8 cellular contexts compared by ENCODE assay signal in the genomic region with DNA sequence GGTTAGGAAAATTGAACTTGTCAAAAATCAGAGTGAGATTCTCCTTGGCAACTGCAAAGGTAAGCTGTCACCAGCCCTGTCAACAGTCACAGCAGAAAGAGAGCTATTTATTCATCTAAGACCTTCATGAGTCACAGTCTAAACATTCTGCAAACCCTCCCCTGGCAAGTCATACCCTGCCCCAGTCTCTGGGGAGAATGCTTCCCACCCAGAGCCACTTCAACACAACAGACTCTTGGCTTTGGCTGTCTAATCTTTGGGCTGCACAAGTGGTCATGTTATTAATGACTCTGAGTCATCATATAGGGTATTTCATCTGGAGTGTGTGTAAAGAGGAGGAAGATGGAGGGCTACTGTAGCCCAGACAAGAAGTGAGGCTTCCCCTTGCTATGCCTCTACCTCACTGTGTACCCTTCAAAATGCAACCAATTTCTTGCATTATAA.
DNase-seq lines count a peak whose midpoint lies in the region; ATAC-seq and TF ChIP-seq lines count a peak whose summit lies in the region.

No MANE protein-coding gene starts in this region.

- no peak overlapping the region for H3K27ac Mint-ChIP-seq in activated B cell treated with CpG ODN at 0.5 μM for 24 hours
- no peak overlapping the region for H3K27ac Mint-ChIP-seq in activated naive CD8-positive, alpha-beta T cell treated with anti-CD3 and anti-CD28 coated beads for 36 hours

- no peaks in the 10 kb centered on the region for H3K9me3 Mint-ChIP-seq in activated B cell treated with CpG ODN at 0.5 μM for 24 hours
- no peaks in the 10 kb centered on the region for H3K9me3 Mint-ChIP-seq in activated naive CD8-positive, alpha-beta T cell treated with anti-CD3 and anti-CD28 coated beads for 36 hours

- intact Hi-C loops in activated B cell treated with CpG ODN at 0.5 μM for 24 hours (cut with micrococcal nuclease) (loop anchor here (2.0 kb wide), 1 partner anchor 25 kb away; no protein-coding TSS in a partner anchor), lower leg skin (cut with DNase I; ENCODE audit: low total_unique reads) (no loop called here), dorsolateral prefrontal cortex (cut with DNase I) (no loop called here)

- H3K4me3 ChIP-seq in lower leg skin (ENCODE audit: low read depth, poor library complexity, severe bottlenecking) = no peak overlapping the region
- no peak overlapping the region for H3K4me3 ChIP-seq in dorsolateral prefrontal cortex

- ATAC-seq in GM19452 (IDR thresholded peaks at IDR 0.05; ENCODE audit: unreplicated experiment) (peak; percentile 33), activated B cell treated with CpG ODN at 0.5 μM for 24 hours (ENCODE audit: low read depth) (peak; percentile 64)

- no peak for TF ChIP-seq POLR2A in lower leg skin (IDR thresholded peaks at IDR 0.05)

- H3K27me3 Mint-ChIP-seq in activated B cell treated with CpG ODN at 0.5 μM for 24 hours = peaks cover 4% of the 10 kb centered on the region
- peaks cover 7% of the 10 kb centered on the region for H3K27me3 Mint-ChIP-seq in activated naive CD8-positive, alpha-beta T cell treated with anti-CD3 and anti-CD28 coated beads for 36 hours

- CTCF ChIA-PET in activated B cell treated with CpG ODN at 0.5 μM for 24 hours (lab: Charles Lee) = no interaction called here

- POLR2A ChIA-PET in activated B cell treated with CpG ODN at 0.5 μM for 24 hours (lab: Charles Lee) = interaction anchor here (0.6 kb wide), 1 partner anchor 96 kb away, joined by 4 read pairs; no protein-coding TSS in a partner anchor

- no peaks in the 10 kb centered on the region for H3K27me3 ChIP-seq in dorsolateral prefrontal cortex

- no peak overlapping the region for H3K4me3 Mint-ChIP-seq in activated B cell treated with CpG ODN at 0.5 μM for 24 hours
- no peak overlapping the region for H3K4me3 Mint-ChIP-seq in activated naive CD8-positive, alpha-beta T cell treated with anti-CD3 and anti-CD28 coated beads for 36 hours

- H3K36me3 Mint-ChIP-seq in activated B cell treated with CpG ODN at 0.5 μM for 24 hours (ENCODE audit: low read depth) = no peaks in the 10 kb centered on the region
- no peaks in the 10 kb centered on the region for H3K36me3 Mint-ChIP-seq in activated naive CD8-positive, alpha-beta T cell treated with anti-CD3 and anti-CD28 coated beads for 36 hours

- H3K27ac ChIP-seq in dorsolateral prefrontal cortex = no peak overlapping the region

- DNase-seq in HPDE6-E6E7 (ENCODE audit: extremely low spot score) (peak; percentile 77), activated B cell treated with CpG ODN at 0.5 μM for 24 hours (no peak), lower leg skin (ENCODE audit: low spot score in 2 of 2) (peak; percentile 76 to 88), KG1 (lab: John Stamatoyannopoulos, UW) (no peak), NCI-H510A (lab: John Stamatoyannopoulos, UW) (no peak), dorsolateral prefrontal cortex (no peak)
- DNase-seq in activated naive CD8-positive, alpha-beta T cell treated with anti-CD3 and anti-CD28 coated beads for 36 hours = no peak

- no peaks in the 10 kb centered on the region for H3K4me1 Mint-ChIP-seq in activated B cell treated with CpG ODN at 0.5 μM for 24 hours
- no peaks in the 10 kb centered on the region for H3K4me1 Mint-ChIP-seq in activated naive CD8-positive, alpha-beta T cell treated with anti-CD3 and anti-CD28 coated beads for 36 hours

- no peak for TF ChIP-seq CTCF in activated B cell treated with CpG ODN at 0.5 μM for 24 hours (IDR thresholded peaks at IDR 0.05)
- TF ChIP-seq CTCF in lower leg skin (IDR thresholded peaks at IDR 0.05) = no peak
- TF ChIP-seq CTCF in dorsolateral prefrontal cortex (IDR thresholded peaks at IDR 0.05 in 54 of 56, conservative IDR thresholded peaks at IDR 0.05 in 2 of 56; ENCODE audit: low read depth in 1 of 56, partially characterized antibody in 56 of 56) = no peak

Comparison
In these comparisons a context has a peak if more than half of its experiments do, and no peak if none do; other contexts are left out.
1. DNase-seq: peak in HPDE6-E6E7 (single experiment) and lower leg skin (2 of 2); none in activated B cell treated with CpG ODN at 0.5 μM for 24 hours (single experiment), KG1 (single experiment), NCI-H510A (single experiment), activated naive CD8-positive, alpha-beta T cell treated with anti-CD3 and anti-CD28 coated beads for 36 hours (single experiment) and dorsolateral prefrontal cortex (0 of 10).